In genomic region chr17:21718971-21719370, GRCh38 we compare ENCODE assay signal across 2 cellular contexts. TPM values are rescaled to one million over a fixed set of nuclear protein-coding genes. Genes with fewer than 3 reads are reported as not detected.
"Had no signal": no experiment of that assay in that cellular context is flagged by ENCODE, and none has a peak within 500 bp of the region (broad histone marks: within the 10 kb centered on the region; RNA-seq: fewer than 3 reads in every experiment).

No MANE protein-coding gene starts in this region.

RNA-seq across cellular contexts. Expression of gene KCNJ18, which starts 26.6 kb away (rescaled TPM):
- total RNA-seq: G401, GM12878 had no signal
- polyA plus RNA-seq: GM12878 had no signal
